ENCODE assay signal across 8 cellular contexts in genomic region chr16:66608241-66609138, GRCh38.
DNase-seq lines count a peak whose midpoint lies in the region; ATAC-seq lines count a peak whose summit lies in the region.

No MANE protein-coding gene starts in this region.

- DNase-seq in DMS79 treated with DMSO at 0.1 percent for 48 hours (lab: John Stamatoyannopoulos, UW) (peak; percentile 59), NCI-H2227 treated with DMSO at 0.1 percent for 48 hours (lab: John Stamatoyannopoulos, UW) (peak; percentile 47), cerebellar nuclear complex (lab: John Stamatoyannopoulos, UW) (peak; percentile 4 to 48), kidney tubule cell (ENCODE audit: low spot score) (peak; percentile 93)
- DNase-seq in activated CD4-positive, alpha-beta T cell treated with anti-CD3 and anti-CD28 coated beads for 1 hour: peak; percentile 72
- peak; percentile 82 for DNase-seq in stimulated activated CD4-positive, alpha-beta T cell treated with anti-CD3 and anti-CD28 coated beads, Interleukin-2, amount 100 ng/mL, for 4 hours (ENCODE audit: low read depth)

- ATAC-seq in HG02623 (IDR thresholded peaks at IDR 0.05; ENCODE audit: unreplicated experiment) (peak; percentile 33), HG03025 (IDR thresholded peaks at IDR 0.05; ENCODE audit: low FRiP score, unreplicated experiment) (no peak)

Comparison
In these comparisons a context has a peak if more than half of its experiments do, and no peak if none do; other contexts are left out.
1. DNase-seq: peak in every context shown above with its lines; median percentile 93 in kidney tubule cell; 82 in stimulated activated CD4-positive, alpha-beta T cell treated with anti-CD3 and anti-CD28 coated beads, Interleukin-2, amount 100 ng/mL, for 4 hours; 72 in activated CD4-positive, alpha-beta T cell treated with anti-CD3 and anti-CD28 coated beads for 1 hour; 59 in DMS79 treated with DMSO at 0.1 percent for 48 hours; 47 in NCI-H2227 treated with DMSO at 0.1 percent for 48 hours; 26 in cerebellar nuclear complex.